ENCODE assay signal across 10 cellular contexts in genomic region chr3:177944228-177944661, GRCh38.
DNase-seq lines count a peak whose midpoint lies in the region; ATAC-seq and TF ChIP-seq lines count a peak whose summit lies in the region.
"Had no signal": no experiment of that assay in that cellular context is flagged by ENCODE, and none has a peak within 500 bp of the region (broad histone marks: within the 10 kb centered on the region; RNA-seq: fewer than 3 reads in every experiment).

No MANE protein-coding gene starts in this region.

- H3K9me3 ChIP-seq in DOHH2 (ENCODE audit: control insufficient read depth, insufficient read depth, low read length) = no peaks in the 10 kb centered on the region
- no peaks in the 10 kb centered on the region for H3K9me3 ChIP-seq in T-helper 17 cell (ENCODE audit: control insufficient read depth, low read length, poor library complexity, severe bottlenecking)
- H3K9me3 ChIP-seq in mucosa of descending colon = no peaks in the 10 kb centered on the region

- peaks cover 15% of the 10 kb centered on the region for H3K4me1 Mint-ChIP-seq in T-helper 17 cell

- H3K4me2 ChIP-seq in DOHH2 (ENCODE audit: low read length) = peak overlapping the region; percentile 56

- no peaks in the 10 kb centered on the region for H3K79me2 ChIP-seq in DOHH2 (ENCODE audit: control insufficient read depth, low read length)

- no peaks in the 10 kb centered on the region for H4K20me1 ChIP-seq in DOHH2 (ENCODE audit: control insufficient read depth, insufficient read depth, low read depth, low read length)

- TF ChIP-seq CTCF in DOHH2 (IDR thresholded peaks at IDR 0.05; ENCODE audit: low read depth, low read length, poor library complexity, severe bottlenecking) (no peak), mucosa of descending colon (IDR thresholded peaks at IDR 0.05) (no peak)

- H3K27me3 Mint-ChIP-seq in T-helper 17 cell = no peaks in the 10 kb centered on the region

- peak overlapping the region; percentile 19 for H3K27ac Mint-ChIP-seq in T-helper 17 cell
- H3K27ac Mint-ChIP-seq: nephron had no signal

- intact Hi-C loops in mucosa of descending colon (cut with DNase I, micrococcal nuclease) = no loop called here

- no peaks in the 10 kb centered on the region for H3K9me2 ChIP-seq in DOHH2 (replicated peaks; ENCODE audit: control insufficient read depth, low read length)

- ATAC-seq in T-helper 17 cell (peak; percentile 49), mucosa of descending colon (peak; percentile 20), HG03457 (IDR thresholded peaks at IDR 0.05; ENCODE audit: unreplicated experiment) (no peak), GM18520 (IDR thresholded peaks at IDR 0.05; ENCODE audit: unreplicated experiment) (no peak)

- H3K36me3 Mint-ChIP-seq in T-helper 17 cell (ENCODE audit: low read depth) = no peaks in the 10 kb centered on the region

- H3K4me3 ChIP-seq in DOHH2 (ENCODE audit: low read length) = peak overlapping the region; percentile 46
- H3K4me3 ChIP-seq in mucosa of descending colon = no peak overlapping the region
- H3K4me3 ChIP-seq: cardiac muscle cell had no signal

- DNase-seq in KG1 (lab: John Stamatoyannopoulos, UW) = peak; percentile 82
- no peak for DNase-seq in T-helper 17 cell
- no peak for DNase-seq in mucosa of descending colon
- no peak for DNase-seq in activated effector memory CD4-positive, alpha-beta T cell treated with anti-CD3 and anti-CD28 coated beads, Interleukin-2, amount 50 U/mL, for 16 hours
- no peak for DNase-seq in medulla oblongata (ENCODE audit: extremely low spot score)

- H3F3A ChIP-seq in DOHH2 (ENCODE audit: control insufficient read depth, insufficient read depth) = no peaks in the 10 kb centered on the region

- H3K4me3 Mint-ChIP-seq in T-helper 17 cell = peak overlapping the region; percentile 21
- H3K4me3 Mint-ChIP-seq: nephron had no signal

- peak overlapping the region; percentile 48 for H3K27ac ChIP-seq in DOHH2 (ENCODE audit: low read depth, low read length)
- H3K27ac ChIP-seq: cardiac muscle cell had no signal

- H3K36me3 ChIP-seq in DOHH2 (ENCODE audit: control insufficient read depth, low read length) (no peaks in the 10 kb centered on the region), mucosa of descending colon (ENCODE audit: low read depth) (no peaks in the 10 kb centered on the region)
- H3K36me3 ChIP-seq: cardiac muscle cell had no signal

- H3K4me1 ChIP-seq in DOHH2 (ENCODE audit: control insufficient read depth, low read length) = peaks cover 57% of the 10 kb centered on the region
- H3K4me1 ChIP-seq in mucosa of descending colon (ENCODE audit: low read depth) = no peaks in the 10 kb centered on the region

- no peaks in the 10 kb centered on the region for H3K27me3 ChIP-seq in DOHH2 (ENCODE audit: control insufficient read depth, low read length)
- H3K27me3 ChIP-seq: cardiac muscle cell had no signal

Comparison
In these comparisons a context has a peak if more than half of its experiments do, and no peak if none do; other contexts are left out.
1. ATAC-seq: peak in T-helper 17 cell (single experiment) and mucosa of descending colon (single experiment); none in HG03457 (single experiment) and GM18520 (single experiment).